In the genomic region with DNA sequence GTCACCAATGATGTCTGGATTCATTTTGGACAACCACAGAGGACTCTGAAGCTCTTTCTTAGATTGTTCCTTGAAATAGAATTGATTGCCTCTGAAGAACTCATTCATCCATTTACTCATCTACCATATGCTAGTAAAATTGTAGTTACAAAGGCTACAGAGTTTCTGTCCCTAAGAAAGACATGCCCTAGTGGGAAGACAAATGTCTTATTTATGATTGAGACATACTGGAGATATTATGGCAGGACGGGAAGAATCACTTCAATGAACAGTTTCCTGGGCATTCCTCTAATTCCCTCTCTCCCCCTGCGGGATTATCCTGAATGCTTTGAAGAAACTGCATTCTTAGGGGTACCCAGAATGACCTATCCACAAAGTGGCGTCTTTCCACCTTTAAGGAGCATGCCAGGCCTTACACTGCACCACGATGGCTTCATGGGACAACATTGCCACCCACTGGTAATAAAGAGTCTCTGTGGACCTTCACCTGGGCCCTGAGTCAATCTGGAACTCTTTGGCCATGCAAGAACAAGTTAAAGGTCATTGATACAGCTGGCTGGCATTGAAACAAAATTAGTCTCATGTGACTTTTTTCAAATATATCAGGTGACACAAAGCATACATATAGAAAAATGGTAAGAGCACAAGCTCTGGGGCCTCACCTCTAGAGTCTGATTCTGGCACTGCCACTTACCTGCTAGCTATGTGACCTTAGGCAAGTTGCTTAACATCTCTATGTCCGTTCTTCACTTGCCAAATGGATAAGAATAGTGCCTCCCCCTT, we compare ENCODE assay signal across 8 cellular contexts. TPM values are rescaled to one million over a fixed set of nuclear protein-coding genes. Genes with fewer than 3 reads are reported as not detected.
DNase-seq lines count a peak whose midpoint lies in the region; ATAC-seq and TF ChIP-seq lines count a peak whose summit lies in the region.

No MANE protein-coding gene starts in this region.

- peak; percentile 85 for ATAC-seq in GM21515 (IDR thresholded peaks at IDR 0.05; ENCODE audit: unreplicated experiment)
- peak; percentile 72 to 86 for ATAC-seq in natural killer cell treated with Interleukin-12 subunit alpha and Interleukin-12 subunit beta and Interleukin-15 and Interleukin-18, amount 100 ng/mL, for 72 hours

- no TSS peak for BruUV-seq in OCI-LY7 (replicated peaks; lab: Mats Ljungman, UMichigan)

- TF ChIP-seq CTCF in OCI-LY7 (conservative IDR thresholded peaks at IDR 0.05; ENCODE audit: low read length), result peak; percentile 75
- peak; percentile 50 to 57 for TF ChIP-seq CTCF in suprapubic skin (IDR thresholded peaks at IDR 0.05)

- peak; percentile 8 for DNase-seq in DMS153 treated with DMSO at 0.1 percent for 48 hours (lab: John Stamatoyannopoulos, UW; ENCODE audit: unreplicated experiment)
- peak; percentile 87 for DNase-seq in HT-29 (ENCODE audit: low spot score)
- DNase-seq in OCI-LY7 (ENCODE audit: low spot score), result peak; percentile 50
- peak; percentile 49 for DNase-seq in activated T-cell treated with anti-CD3 and anti-CD28 coated beads for 24 hours (ENCODE audit: low read depth)
- DNase-seq in erythroblast (lab: John Stamatoyannopoulos, UW), result peak; percentile 62 to 82
- no peak for DNase-seq in natural killer cell treated with Interleukin-12 subunit alpha and Interleukin-12 subunit beta and Interleukin-15 and Interleukin-18, amount 100 ng/mL, for 72 hours (ENCODE audit: low spot score)
- DNase-seq in suprapubic skin (ENCODE audit: low spot score in 2 of 2), result no peak

- H3K79me2 ChIP-seq in OCI-LY7 (ENCODE audit: insufficient read depth, low read depth, low read length), result no peaks in the 10 kb centered on the region

- no peaks in the 10 kb centered on the region for H3K36me3 Mint-ChIP-seq in natural killer cell treated with Interleukin-12 subunit alpha and Interleukin-12 subunit beta and Interleukin-15 and Interleukin-18, amount 100 ng/mL, for 72 hours

- intact Hi-C loops in OCI-LY7 (cut with micrococcal nuclease; ENCODE audit: unreplicated experiment), result loop anchor here (2.0 kb wide), 1 partner anchor 264 kb away; no protein-coding TSS in a partner anchor

- TF ChIP-seq POLR2A in erythroblast (IDR thresholded peaks at IDR 0.05; ENCODE audit: low read length) (no peak), suprapubic skin (IDR thresholded peaks at IDR 0.05) (no peak)

- H3K27ac ChIP-seq in OCI-LY7 (ENCODE audit: low read depth, low read length, poor library complexity, severe bottlenecking), result no peak overlapping the region
- H3K27ac ChIP-seq in suprapubic skin, result no peak overlapping the region

- H3K9me3 ChIP-seq in OCI-LY7 (ENCODE audit: low read length), result no peaks in the 10 kb centered on the region
- no peaks in the 10 kb centered on the region for H3K9me3 ChIP-seq in suprapubic skin

- H2AFZ ChIP-seq in OCI-LY7 (ENCODE audit: low read length), result no peak overlapping the region

- H3K9me2 ChIP-seq in OCI-LY7 (ENCODE audit: insufficient read depth, low read length), result no peaks in the 10 kb centered on the region

- H3K27me3 ChIP-seq in suprapubic skin, result no peaks in the 10 kb centered on the region

- 39% methylated on average over 5 of the region's 5 CpGs for WGBS in suprapubic skin

- H3K4me2 ChIP-seq in OCI-LY7 (ENCODE audit: low read length), result no peak overlapping the region

- H3K27ac Mint-ChIP-seq in natural killer cell treated with Interleukin-12 subunit alpha and Interleukin-12 subunit beta and Interleukin-15 and Interleukin-18, amount 100 ng/mL, for 72 hours, result no peak overlapping the region

- H3K4me3 ChIP-seq in OCI-LY7 (ENCODE audit: low read depth, low read length, poor library complexity, severe bottlenecking) (no peak overlapping the region), suprapubic skin (no peak overlapping the region)

- no peaks in the 10 kb centered on the region for H3K36me3 ChIP-seq in OCI-LY7 (ENCODE audit: insufficient read depth, low read length)
- no peaks in the 10 kb centered on the region for H3K36me3 ChIP-seq in suprapubic skin

- TF ChIP-seq EP300 in suprapubic skin (IDR thresholded peaks at IDR 0.05), result no peak

- peaks cover 0 to 2% of the 10 kb centered on the region in 2 donors for H3K4me1 Mint-ChIP-seq in natural killer cell treated with Interleukin-12 subunit alpha and Interleukin-12 subunit beta and Interleukin-15 and Interleukin-18, amount 100 ng/mL, for 72 hours (ENCODE audit: low read depth in 2 of 2)

- POLR2A ChIA-PET in OCI-LY7 (lab: Charles Lee), result interaction anchor here (0.7 kb wide), 1 partner anchor 428 kb away, joined by 3 read pairs; no protein-coding TSS in a partner anchor

- H3K4me1 ChIP-seq in OCI-LY7 (ENCODE audit: insufficient read depth, low read length, poor library complexity, severe bottlenecking) (no peaks in the 10 kb centered on the region), suprapubic skin (no peaks in the 10 kb centered on the region)

- CTCF ChIA-PET in OCI-LY7 (lab: Charles Lee; ENCODE audit: unreplicated experiment), result no interaction called here

- H3K9me3 Mint-ChIP-seq in natural killer cell treated with Interleukin-12 subunit alpha and Interleukin-12 subunit beta and Interleukin-15 and Interleukin-18, amount 100 ng/mL, for 72 hours, result no peaks in the 10 kb centered on the region

- no peak overlapping the region for H3K4me3 Mint-ChIP-seq in natural killer cell treated with Interleukin-12 subunit alpha and Interleukin-12 subunit beta and Interleukin-15 and Interleukin-18, amount 100 ng/mL, for 72 hours

- H4K20me1 ChIP-seq in OCI-LY7 (ENCODE audit: insufficient read depth, low read length), result no peaks in the 10 kb centered on the region

- peaks cover 0 to 2% of the 10 kb centered on the region in 2 donors for H3K27me3 Mint-ChIP-seq in natural killer cell treated with Interleukin-12 subunit alpha and Interleukin-12 subunit beta and Interleukin-15 and Interleukin-18, amount 100 ng/mL, for 72 hours

RNA-seq across cellular contexts. Expression of a gene that starts 32.1 kb away (rescaled TPM):
- total RNA-seq in HT-29 (2014; rRNA removed; shearing (Covaris generic)), result not detected in 2 replicates
- total RNA-seq in OCI-LY7 (2014; rRNA removed; shearing (Covaris generic)), result not detected in 2 replicates
- total RNA-seq in OCI-LY7 (2022), result not detected in 2 replicates
- total RNA-seq in natural killer cell treated with Interleukin-12 subunit alpha and Interleukin-12 subunit beta and Interleukin-15 and Interleukin-18, amount 100 ng/mL, for 72 hours, result under 1 TPM in 1 of 2 donors, not detected in 1; 0.28 TPM
- total RNA-seq in suprapubic skin, result under 1 TPM in 1 of 4 donors, not detected in 3; 0.23 TPM

Comparison
In these comparisons a context has a peak if more than half of its experiments do, and no peak if none do; other contexts are left out.
1. DNase-seq: peak in DMS153 treated with DMSO at 0.1 percent for 48 hours (single experiment), HT-29 (single experiment), OCI-LY7 (single experiment), activated T-cell treated with anti-CD3 and anti-CD28 coated beads for 24 hours (single experiment) and erythroblast (2 of 2); none in natural killer cell treated with Interleukin-12 subunit alpha and Interleukin-12 subunit beta and Interleukin-15 and Interleukin-18, amount 100 ng/mL, for 72 hours (single experiment) and suprapubic skin (0 of 2).